ENCODE assay signal across 16 cellular contexts in the genomic region with DNA sequence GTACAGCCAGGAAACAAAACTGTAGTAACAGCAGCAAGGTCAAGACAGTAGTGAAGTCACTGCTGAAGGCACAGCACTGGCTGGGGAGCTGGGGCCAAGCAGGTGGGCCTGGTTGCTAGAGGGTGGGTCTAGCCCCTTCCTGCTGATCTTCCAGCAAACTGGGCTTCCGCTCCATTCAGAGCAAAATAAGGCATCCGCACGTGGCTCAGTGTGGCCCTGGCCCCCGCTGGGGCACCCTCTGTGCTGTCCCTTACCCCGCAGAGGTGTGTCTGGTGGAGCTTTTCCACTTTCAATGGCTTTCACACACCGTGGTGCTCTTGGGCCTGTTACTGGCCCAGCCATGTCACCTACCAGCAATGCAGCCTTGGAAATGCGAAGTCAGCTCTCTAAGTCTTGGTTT.
"Had no signal": no experiment of that assay in that cellular context is flagged by ENCODE, and none has a peak within 500 bp of the region (broad histone marks: within the 10 kb centered on the region; RNA-seq: fewer than 3 reads in every experiment).

No MANE protein-coding gene starts in this region.

- H3K9me3 Mint-ChIP-seq: activated naive CD8-positive, alpha-beta T cell treated with anti-CD3 and anti-CD28 coated beads, Interleukin-2, amount 10 ng/mL, durations not matched to agents 7 days and 5 days; activated T-helper 1 cell treated with anti-CD3 and anti-CD28 coated beads, Interleukin-12 subunit alpha, Interleukin-12 subunit beta, Interleukin-2, Interleukin-4 antibody, amounts not matched to agents 30 ng/mL and 10 ng/mL and 1 ng/mL, durations not matched to agents 14 hours and 24 hours and 36 hours; natural killer cell had no signal

- H3K27ac ChIP-seq: body of pancreas, colonic mucosa, gastrocnemius medialis, tibial artery had no signal

- H3K9me3 ChIP-seq: body of pancreas, colonic mucosa, gastrocnemius medialis, tibial artery had no signal

- H3K27ac Mint-ChIP-seq: activated naive CD8-positive, alpha-beta T cell treated with anti-CD3 and anti-CD28 coated beads, Interleukin-2, amount 10 ng/mL, durations not matched to agents 7 days and 5 days; activated T-helper 1 cell treated with anti-CD3 and anti-CD28 coated beads, Interleukin-12 subunit alpha, Interleukin-12 subunit beta, Interleukin-2, Interleukin-4 antibody, amounts not matched to agents 30 ng/mL and 10 ng/mL and 1 ng/mL, durations not matched to agents 14 hours and 24 hours and 36 hours; natural killer cell had no signal

- H3K27me3 ChIP-seq: body of pancreas, colonic mucosa, gastrocnemius medialis had no signal

- ATAC-seq: body of pancreas, gastrocnemius medialis, natural killer cell had no signal

- H3K36me3 Mint-ChIP-seq: activated naive CD8-positive, alpha-beta T cell treated with anti-CD3 and anti-CD28 coated beads, Interleukin-2, amount 10 ng/mL, durations not matched to agents 7 days and 5 days; natural killer cell had no signal

- H3K4me1 ChIP-seq: body of pancreas, colonic mucosa, gastrocnemius medialis, tibial artery had no signal

- H3K36me3 ChIP-seq: colonic mucosa, gastrocnemius medialis, tibial artery had no signal

- H3K4me3 ChIP-seq: body of pancreas, colonic mucosa, gastrocnemius medialis, tibial artery had no signal

- DNase-seq: activated CD4-positive, alpha-beta T cell treated with anti-CD3 and anti-CD28 coated beads, Interleukin-2, amount 50 U/mL, for 1 hour; activated naive CD4-positive, alpha-beta T cell; activated naive CD8-positive, alpha-beta T cell treated with anti-CD3 and anti-CD28 coated beads, Interleukin-2, amount 10 ng/mL, durations not matched to agents 7 days and 5 days; activated T-cell treated with anti-CD3 and anti-CD28 coated beads for 4 hours; body of pancreas; central memory CD4-positive, alpha-beta T cell; colonic mucosa; gastrocnemius medialis; mesendoderm; natural killer cell; stimulated activated CD4-positive, alpha-beta T cell treated with anti-CD3 and anti-CD28 coated beads, Interleukin-12 subunit alpha, Interleukin-12 subunit beta, amount 100 ng/mL, for 4 hours; stimulated activated CD4-positive, alpha-beta T cell treated with anti-CD3 and anti-CD28 coated beads, Interleukin-1b, Interleukin-23, amount 100 ng/mL, for 48 hours; stimulated activated naive CD4-positive, alpha-beta T cell; T1000; tibial artery had no signal

- H3K4me3 Mint-ChIP-seq: activated naive CD8-positive, alpha-beta T cell treated with anti-CD3 and anti-CD28 coated beads, Interleukin-2, amount 10 ng/mL, durations not matched to agents 7 days and 5 days; activated T-helper 1 cell treated with anti-CD3 and anti-CD28 coated beads, Interleukin-12 subunit alpha, Interleukin-12 subunit beta, Interleukin-2, Interleukin-4 antibody, amounts not matched to agents 30 ng/mL and 10 ng/mL and 1 ng/mL, durations not matched to agents 14 hours and 24 hours and 36 hours; natural killer cell had no signal

- H3K4me1 Mint-ChIP-seq: activated naive CD8-positive, alpha-beta T cell treated with anti-CD3 and anti-CD28 coated beads, Interleukin-2, amount 10 ng/mL, durations not matched to agents 7 days and 5 days; natural killer cell had no signal
